1 cellular context compared by ENCODE assay signal in genomic region chr1:67479146-67479891, GRCh38.
TF ChIP-seq lines count a peak whose summit lies in the region.

No MANE protein-coding gene starts in this region.

TF ChIP-seq in K562, 482 proteins besides CTCF, POLR2A, EP300 and RAD21 (continued from another document and continues in another):
- TF ChIP-seq ZNF512 (tag; IDR thresholded peaks at IDR 0.05) (no peak), ZNF24 (IDR thresholded peaks at IDR 0.05) (peak; percentile 19; the same call in 1 of the 2 replicates), ZFP91 (CRISPR knock-in tag; IDR thresholded peaks at IDR 0.05) (no peak), HNRNPH1 (optimal IDR thresholded peaks at IDR 0.05; ENCODE audit: low read depth, low read length) (no peak), ARID4B (CRISPR knock-in tag; IDR thresholded peaks at IDR 0.05) (0 out of 2 replicates have a peak, but pooled peaks have one; percentile 49), ZEB2 (IDR thresholded peaks at IDR 0.05) (peak; percentile 64), CAMTA2 (CRISPR knock-in tag; conservative IDR thresholded peaks at IDR 0.05) (no peak), HNRNPUL1 (IDR thresholded peaks at IDR 0.05; ENCODE audit: low read length) (no peak), MITF (IDR thresholded peaks at IDR 0.05) (no peak), HDAC1 (IDR thresholded peaks at IDR 0.05) (peak in 1 of 2 experiments; percentile 89; a peak in 2 of 4 replicates), SRF (CRISPR knock-in tag; IDR thresholded peaks at IDR 0.05) (peak in 1 of 2 experiments; percentile 61; a peak in 1 of 4 replicates), RNF219 (CRISPR knock-in tag; IDR thresholded peaks at IDR 0.05) (no peak), SAFB2 (IDR thresholded peaks at IDR 0.05; ENCODE audit: borderline replicate concordance, low read depth, low read length, severe bottlenecking) (no peak), SETDB1 (IDR thresholded peaks at IDR 0.05; ENCODE audit: low read length) (no peak), NCOR1 (IDR thresholded peaks at IDR 0.05) (peak; percentile 80), ZNF316 (IDR thresholded peaks at IDR 0.05) (no peak), PRDM10 (IDR thresholded peaks at IDR 0.05; ENCODE audit: partially characterized antibody) (peak; percentile 83), RHOXF2B (CRISPR knock-in tag; conservative IDR thresholded peaks at IDR 0.05) (no peak), FOXA3 (CRISPR knock-in tag; conservative IDR thresholded peaks at IDR 0.05 in 1 of 2, IDR thresholded peaks at IDR 0.05 in 1 of 2) (0 out of 4 replicates have a peak, but pooled peaks of 1 of the 2 experiments have one; percentile 17), HCFC1 (IDR thresholded peaks at IDR 0.05; ENCODE audit: low read depth, low read length) (no peak), NRF1 (conservative IDR thresholded peaks at IDR 0.05 in 1 of 2, IDR thresholded peaks at IDR 0.05 in 1 of 2) (no peak; a peak in 1 of 4 replicates), ZBTB7A (IDR thresholded peaks at IDR 0.05; ENCODE audit: borderline replicate concordance, control insufficient read depth, low read depth, low read length) (no peak), NFE2 (IDR thresholded peaks at IDR 0.05; ENCODE audit: low read depth) (0 out of 2 replicates have a peak, but pooled peaks have one; percentile 14), TAF9B (IDR thresholded peaks at IDR 0.05; ENCODE audit: partially characterized antibody) (no peak), ZBED1 (IDR thresholded peaks at IDR 0.05) (no peak), NCOA6 (IDR thresholded peaks at IDR 0.05) (no peak), PTRF (tag; IDR thresholded peaks at IDR 0.05) (no peak), ZNF143 (CRISPR knock-in tag; IDR thresholded peaks at IDR 0.05) (no peak), BHLHE40 (IDR thresholded peaks at IDR 0.05; ENCODE audit: low read length) (no peak; the same call in none of the 2 replicates), DNMT1 (IDR thresholded peaks at IDR 0.05) (no peak), RCOR1 (IDR thresholded peaks at IDR 0.05; ENCODE audit: borderline replicate concordance in 1 of 2, low read depth in 2 of 2, low read length in 2 of 2) (peak; percentile 35 to 81; a peak in 2 of 4 replicates), PKNOX1 (IDR thresholded peaks at IDR 0.05) (peak; percentile 64), JUND (IDR thresholded peaks at IDR 0.05; ENCODE audit: borderline replicate concordance, low read depth, low read length) (peak; percentile 41), JUND (tag; IDR thresholded peaks at IDR 0.05; ENCODE audit: borderline replicate concordance, low read depth, low read length) (peak; percentile 78; the same call in 1 of the 3 replicates), ZNF431 (CRISPR knock-in tag; IDR thresholded peaks at IDR 0.05) (peak; percentile 23; the same call in 1 of the 2 replicates), CBFA2T2 (conservative IDR thresholded peaks at IDR 0.05) (peak; percentile 85), DDX20 (tag; IDR thresholded peaks at IDR 0.05; ENCODE audit: low read depth) (no peak), ASH1L (IDR thresholded peaks at IDR 0.05; ENCODE audit: borderline replicate concordance, low read depth, partially characterized antibody) (peak; percentile 17), ZNF655 (CRISPR knock-in tag; IDR thresholded peaks at IDR 0.05) (no peak), ZNF780A (CRISPR knock-in tag; IDR thresholded peaks at IDR 0.05) (no peak), GATAD2B (IDR thresholded peaks at IDR 0.05; ENCODE audit: borderline replicate concordance) (no peak), SP2 (IDR thresholded peaks at IDR 0.05; ENCODE audit: extremely low read depth, low read depth, low read length, poor library complexity, severe bottlenecking) (no peak), ZNF224 (CRISPR knock-in tag; IDR thresholded peaks at IDR 0.05) (no peak), TEAD1 (CRISPR knock-in tag; IDR thresholded peaks at IDR 0.05) (no peak), HOMEZ (CRISPR knock-in tag; IDR thresholded peaks at IDR 0.05) (no peak)
